8 cellular contexts compared by ENCODE assay signal in genomic region chr9:113807173-113808061, GRCh38.
DNase-seq lines count a peak whose midpoint lies in the region; ATAC-seq and TF ChIP-seq lines count a peak whose summit lies in the region.

No MANE protein-coding gene starts in this region.

- peak overlapping the region; percentile 53 for H2AFZ ChIP-seq in HCT116 (ENCODE audit: low read depth, low read length, poor library complexity, severe bottlenecking)

- RAD21 ChIA-PET in HCT116 (lab: Charles Lee; ENCODE audit: low non-redundant PET in 1 of 2, low total read pairs in 2 of 2, uncharacterized antibody in 2 of 2, unreplicated experiment in 2 of 2): no interaction called here

- H4K20me1 ChIP-seq in HCT116 (ENCODE audit: insufficient read depth): no peaks in the 10 kb centered on the region

- CTCF ChIA-PET in HCT116 (lab: Charles Lee): interaction anchor here (1.0 to 1.4 kb wide), 6 partner anchors 9 to 484 kb away, joined by 3 to 9 read pairs (median 4); no protein-coding TSS in a partner anchor

- peaks cover 5% of the 10 kb centered on the region for H3K4me1 Mint-ChIP-seq in activated T-cell treated with anti-CD3 and anti-CD28 coated beads, Interleukin-2, amount 50 U/mL, for 72 hours (ENCODE audit: low read depth)

- H3K9me3 ChIP-seq in HCT116 (ENCODE audit: control insufficient read depth in 1 of 2, insufficient read depth in 1 of 2, low read depth in 1 of 2, low read length in 2 of 2): no peaks in the 10 kb centered on the region
- no peaks in the 10 kb centered on the region for H3K9me3 ChIP-seq in ovary

- H3K4me3 Mint-ChIP-seq in activated T-cell treated with anti-CD3 and anti-CD28 coated beads, Interleukin-2, amount 50 U/mL, for 72 hours: no peak overlapping the region

- intact Hi-C loops in HCT116 (cut with micrococcal nuclease): loop anchor here (5.0 kb wide), 1 partner anchor 155 kb away; no protein-coding TSS in a partner anchor
- intact Hi-C loops in ovary (cut with DNase I): loop anchor here (5.0 to 10.0 kb wide), 3 partner anchors 67 to 225 kb away; partner anchors contain the start of gene ZNF618 (in 4 of the 4)

- ATAC-seq in HCT116 (peak; percentile 89), HG02840 (IDR thresholded peaks at IDR 0.05; ENCODE audit: low FRiP score, unreplicated experiment) (no peak)
- no peak for ATAC-seq in activated T-cell treated with anti-CD3 and anti-CD28 coated beads, Interleukin-2, amount 50 U/mL, for 72 hours (replicated peaks in 1 of 2)

- peaks cover 5% of the 10 kb centered on the region for H3K27me3 Mint-ChIP-seq in activated T-cell treated with anti-CD3 and anti-CD28 coated beads, Interleukin-2, amount 50 U/mL, for 72 hours (ENCODE audit: low read depth)

- TF ChIP-seq CTCF in HCT116 (IDR thresholded peaks at IDR 0.05 in 2 of 3, conservative IDR thresholded peaks at IDR 0.05 in 1 of 3; ENCODE audit: borderline replicate concordance in 1 of 3, insufficient read depth in 1 of 3, low read depth in 2 of 3, low read length in 2 of 3) (peak; percentile 63 to 94 (median 92); a peak in 5 of 6 replicates), ovary (IDR thresholded peaks at IDR 0.05) (peak; percentile 67 to 86 (median 80))

- H3K4me3 ChIP-seq in HCT116 (replicated peaks in 1 of 2; ENCODE audit: low read depth in 1 of 2, low read length in 2 of 2) (no peak overlapping the region), ovary (no peak overlapping the region)

- DNase-seq in CMK (ENCODE audit: low read depth): peak; percentile 12
- DNase-seq in HCT116 (ENCODE audit: low read depth, low spot score): peak; percentile 33
- DNase-seq in NCI-H748 treated with DMSO at 0.1 percent for 48 hours (lab: John Stamatoyannopoulos, UW): peak; percentile 23
- DNase-seq in activated T-cell treated with anti-CD3 and anti-CD28 coated beads, Interleukin-2, amount 50 U/mL, for 72 hours: peak; percentile 26 to 33
- peak; percentile 66 for DNase-seq in germinal center (ENCODE audit: low spot score)
- DNase-seq in ovary: peak; percentile 37 to 67 (median 54)
- no peak for DNase-seq in NK-92 (lab: John Stamatoyannopoulos, UW; ENCODE audit: unreplicated experiment)

- H3K27ac Mint-ChIP-seq in activated T-cell treated with anti-CD3 and anti-CD28 coated beads, Interleukin-2, amount 50 U/mL, for 72 hours: no peak overlapping the region

- TF ChIP-seq POLR2A in HCT116 (IDR thresholded peaks at IDR 0.05; ENCODE audit: borderline replicate concordance, extremely low read depth, insufficient read depth, insufficient read length): no peak
- no peak for TF ChIP-seq POLR2A in ovary (IDR thresholded peaks at IDR 0.05)

- TF ChIP-seq EP300 in ovary (IDR thresholded peaks at IDR 0.05): no peak

- H3K4me1 ChIP-seq in HCT116 (ENCODE audit: control insufficient read depth in 1 of 2, insufficient read depth in 2 of 2, low read length in 2 of 2) (peaks cover 0 to 20% of the 10 kb centered on the region in 2 experiments; a peak in 1 of 4 replicates), ovary (ENCODE audit: insufficient read depth) (peaks cover 4% of the 10 kb centered on the region)

- no peaks in the 10 kb centered on the region for H3K27me3 ChIP-seq in HCT116 (ENCODE audit: insufficient read depth, low read length)
- no peaks in the 10 kb centered on the region for H3K27me3 ChIP-seq in ovary

- H3K9ac ChIP-seq in HCT116 (ENCODE audit: low read length): no peak overlapping the region

- peak overlapping the region; percentile 53 for H3K4me2 ChIP-seq in HCT116 (ENCODE audit: low read length)

- H3K36me3 Mint-ChIP-seq in activated T-cell treated with anti-CD3 and anti-CD28 coated beads, Interleukin-2, amount 50 U/mL, for 72 hours (ENCODE audit: insufficient read depth in 2 of 2): no peaks in the 10 kb centered on the region

- BruUV-seq in HCT116 (replicated peaks; lab: Mats Ljungman, UMichigan): no TSS peak

- no peaks in the 10 kb centered on the region for H3K9me3 Mint-ChIP-seq in activated T-cell treated with anti-CD3 and anti-CD28 coated beads, Interleukin-2, amount 50 U/mL, for 72 hours

- H3K9me2 ChIP-seq in HCT116 (ENCODE audit: insufficient read depth): no peaks in the 10 kb centered on the region

- H3K36me3 ChIP-seq in HCT116 (ENCODE audit: control insufficient read depth in 1 of 2, insufficient read depth in 2 of 2, low read length in 2 of 2) (no peaks in the 10 kb centered on the region), ovary (no peaks in the 10 kb centered on the region)

- WGBS in ovary, 3 donors: 9 to 10% (median 9%) methylated on average over 14 to 15 of the region's 15 CpGs

- H3K79me2 ChIP-seq in HCT116 (ENCODE audit: insufficient read depth, low read length): no peaks in the 10 kb centered on the region

- no peak overlapping the region for H3K27ac ChIP-seq in HCT116 (ENCODE audit: low read depth, low read length)
- H3K27ac ChIP-seq in ovary: no peak overlapping the region

- peak; percentile 80 for TF ChIP-seq RAD21 in HCT116 (IDR thresholded peaks at IDR 0.05; ENCODE audit: low read depth)

- POLR2A ChIA-PET in HCT116 (lab: Charles Lee): no interaction called here

TF ChIP-seq in HCT116, 20 proteins besides CTCF, POLR2A, EP300 and RAD21:
- TF ChIP-seq ELF1 (IDR thresholded peaks at IDR 0.05; ENCODE audit: borderline replicate concordance, low read depth): no peak; the same call in 1 of the 2 replicates
- TF ChIP-seq SRF (IDR thresholded peaks at IDR 0.05; ENCODE audit: low read depth): no peak
- TF ChIP-seq FOSL1 (IDR thresholded peaks at IDR 0.05; ENCODE audit: low read depth): no peak
- TF ChIP-seq SP1 (IDR thresholded peaks at IDR 0.05; ENCODE audit: low read depth): no peak
- no peak for TF ChIP-seq YY1 (IDR thresholded peaks at IDR 0.05; ENCODE audit: extremely low read depth, insufficient replicate concordance, low read depth, low read length)
- no peak for TF ChIP-seq EZH2 (IDR thresholded peaks at IDR 0.05)
- TF ChIP-seq TCF7L2 (IDR thresholded peaks at IDR 0.05; ENCODE audit: borderline replicate concordance, extremely low read depth, insufficient read depth, insufficient read length): no peak
- TF ChIP-seq ATF3 (IDR thresholded peaks at IDR 0.05): no peak
- no peak for TF ChIP-seq CBX3 (IDR thresholded peaks at IDR 0.05; ENCODE audit: low read depth)
- TF ChIP-seq JUND (IDR thresholded peaks at IDR 0.05): no peak
- TF ChIP-seq MAX (IDR thresholded peaks at IDR 0.05): no peak
- no peak for TF ChIP-seq EGR1 (IDR thresholded peaks at IDR 0.05; ENCODE audit: low read depth)
- TF ChIP-seq EZH2phosphoT487 (IDR thresholded peaks at IDR 0.05; ENCODE audit: borderline replicate concordance): no peak
- no peak for TF ChIP-seq ZBTB33 (IDR thresholded peaks at IDR 0.05; ENCODE audit: extremely low read depth, insufficient replicate concordance, low read length)
